In genomic region chr9:133546287-133546680, GRCh38 we compare ENCODE assay signal across 1 cellular context.
TF ChIP-seq lines count a peak whose summit lies in the region.

No MANE protein-coding gene starts in this region.

TF ChIP-seq in HepG2, 621 proteins besides CTCF, POLR2A, EP300 and RAD21:
- TF ChIP-seq KDM5B (CRISPR knock-in tag; IDR thresholded peaks at IDR 0.05; ENCODE audit: borderline replicate concordance) (no peak), PPARG (CRISPR knock-in tag; conservative IDR thresholded peaks at IDR 0.05) (peak; percentile 27; the same call in 1 of the 2 replicates)
